ENCODE assay signal across 19 cellular contexts in the genomic region with DNA sequence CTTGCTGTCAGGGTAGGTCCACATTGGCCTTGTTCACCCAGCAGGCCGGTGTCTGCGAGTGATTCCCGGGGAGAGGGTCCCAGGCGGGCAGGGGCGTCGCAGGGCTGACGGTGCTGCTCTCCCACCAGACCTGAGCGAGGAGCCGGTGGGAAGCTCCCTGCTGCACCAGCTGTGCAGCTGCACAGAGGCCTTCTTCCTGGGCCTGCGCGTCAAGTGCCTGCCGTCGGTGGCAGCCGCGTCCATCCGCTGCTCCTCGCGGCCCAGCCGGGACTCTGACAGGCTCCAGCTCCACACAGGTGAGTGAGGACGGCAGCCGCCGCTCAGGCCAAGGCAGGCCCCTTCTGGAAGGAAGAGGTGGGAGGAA. TPM values are rescaled to one million over a fixed set of nuclear protein-coding genes. Genes with fewer than 3 reads are reported as not detected.
DNase-seq lines count a peak whose midpoint lies in the region; ATAC-seq, FAIRE-seq and TF ChIP-seq lines count a peak whose summit lies in the region.
"Had no signal": no experiment of that assay in that cellular context is flagged by ENCODE, and none has a peak within 500 bp of the region (broad histone marks: within the 10 kb centered on the region; RNA-seq: fewer than 3 reads in every experiment).

No MANE protein-coding gene starts in this region.

- H4K20me1 ChIP-seq in H1 (replicated peaks in 1 of 2; ENCODE audit: control insufficient read depth in 1 of 2, insufficient read depth in 2 of 2, low read length in 2 of 2): no peaks in the 10 kb centered on the region

- TF ChIP-seq CTCF in H1 (IDR thresholded peaks at IDR 0.05; ENCODE audit: control extremely low read depth in 1 of 3, insufficient read depth in 1 of 3, low read depth in 1 of 3, low read length in 3 of 3) (no peak), tibial artery (IDR thresholded peaks at IDR 0.05) (no peak)

- no peak overlapping the region for H3K4ac ChIP-seq in H1 (replicated peaks; ENCODE audit: insufficient read length, low read depth, low read length)

- CTCF ChIA-PET in H1 (lab: Charles Lee; ENCODE audit: partially characterized antibody): interaction anchor here (0.6 to 8.0 kb wide), 10 partner anchors 11 to 463 kb away, joined by 3 to 39 read pairs (median 9); no protein-coding TSS in a partner anchor

- H3K27ac Mint-ChIP-seq in IgD-negative memory B cell: peak overlapping the region in 2 of 3 donors; percentile 82 to 86

- no peaks in the 10 kb centered on the region for H3K9me3 ChIP-seq in H1 (ENCODE audit: insufficient read depth in 2 of 2, low read depth in 1 of 2, low read length in 1 of 2)
- H3K9me3 ChIP-seq in tibial artery: no peaks in the 10 kb centered on the region
- H3K9me3 ChIP-seq in SJCRH30 (replicated peaks): no peaks in the 10 kb centered on the region
- H3K9me3 ChIP-seq in MG63: no peaks in the 10 kb centered on the region
- H3K9me3 ChIP-seq: Caco-2 had no signal

- WGBS in H1 (ENCODE audit: extremely low coverage in 1 of 2, insufficient coverage in 1 of 2, insufficient read length in 1 of 2, insufficient replicate concordance in 2 of 2, low coverage in 1 of 2, low lambda C conversion rate in 2 of 2, missing lambda C conversion rate in 1 of 2), 2 experiments: 95% methylated on average over 22 of the region's 22 CpGs; no CpG with 5 or more reads in 1 of the 2 experiments

- 0 out of 2 replicates have a peak overlapping the region, but pooled peaks have one; percentile 23 for H2BK12ac ChIP-seq in H1 (ENCODE audit: low read depth, low read length)

- H2AK5ac ChIP-seq in H1 (ENCODE audit: low read depth, low read length): no peak overlapping the region

- ATAC-seq in HG02588 (IDR thresholded peaks at IDR 0.05; ENCODE audit: unreplicated experiment): no peak

- no peak for TF ChIP-seq POLR2A in H1 (IDR thresholded peaks at IDR 0.05; ENCODE audit: control extremely low read depth in 1 of 2, low read depth in 2 of 2, low read length in 2 of 2)

- no peaks in the 10 kb centered on the region for H3K9me3 Mint-ChIP-seq in IgD-negative memory B cell

- peaks cover 4% of the 10 kb centered on the region for H3K27me3 Mint-ChIP-seq in IgD-negative memory B cell

- H3K4me1 Mint-ChIP-seq in IgD-negative memory B cell: peaks cover 9 to 11% (median 10%) of the 10 kb centered on the region in 3 donors

- H3K56ac ChIP-seq in H1 (replicated peaks; ENCODE audit: insufficient read length, low read depth, low read length): no peak overlapping the region

- POLR2A ChIA-PET in H1 (lab: Charles Lee; ENCODE audit: partially characterized antibody): interaction anchor here (0.9 to 1.6 kb wide), 5 partner anchors 9 to 122 kb away, joined by 3 to 5 read pairs (median 4); no protein-coding TSS in a partner anchor

- H3K4me2 ChIP-seq in H1 (ENCODE audit: insufficient read depth in 1 of 2, low read depth in 2 of 2, low read length in 2 of 2): no peak overlapping the region

- no peaks in the 10 kb centered on the region for H3K27me3 ChIP-seq in H1 (replicated peaks in 1 of 4; ENCODE audit: control insufficient read depth in 3 of 4, extremely low read depth in 1 of 4, insufficient read depth in 3 of 4, low read length in 3 of 4)
- no peaks in the 10 kb centered on the region for H3K27me3 ChIP-seq in tibial artery
- H3K27me3 ChIP-seq in SJCRH30: peaks cover 29% of the 10 kb centered on the region
- no peaks in the 10 kb centered on the region for H3K27me3 ChIP-seq in MG63

- no peak for FAIRE-seq in H1 (lab: Jason Lieb, UNC)
- FAIRE-seq: RCC 7860 had no signal

- no peaks in the 10 kb centered on the region for H3K79me1 ChIP-seq in H1 (ENCODE audit: low read depth, low read length)

- H3K23me2 ChIP-seq in H1 (ENCODE audit: low read depth, low read length): no peaks in the 10 kb centered on the region

- no peak overlapping the region for H3K9ac ChIP-seq in H1 (replicated peaks in 1 of 4; ENCODE audit: extremely low read depth in 1 of 4, low read depth in 3 of 4, low read length in 3 of 4)

- no peak overlapping the region for H2BK5ac ChIP-seq in H1 (ENCODE audit: low read depth, low read length)

- H3K18ac ChIP-seq in H1 (ENCODE audit: extremely low read depth, low read length): no peak overlapping the region

- H3K36me3 ChIP-seq in H1 (ENCODE audit: control insufficient read depth in 2 of 4, insufficient read depth in 4 of 4, low read length in 3 of 4) (no peaks in the 10 kb centered on the region), tibial artery (no peaks in the 10 kb centered on the region), SJCRH30 (no peaks in the 10 kb centered on the region), MG63 (no peaks in the 10 kb centered on the region)

- H3K23ac ChIP-seq in H1 (ENCODE audit: insufficient read length): no peak overlapping the region

- H3K79me2 ChIP-seq in H1 (ENCODE audit: control insufficient read depth in 1 of 2, insufficient read depth in 2 of 2, low read length in 2 of 2): no peaks in the 10 kb centered on the region

- no peak overlapping the region for H2BK15ac ChIP-seq in H1 (ENCODE audit: low read length)

- H2BK20ac ChIP-seq in H1 (ENCODE audit: low read length): no peak overlapping the region

- H3K4me3 ChIP-seq in H1 (ENCODE audit: extremely low read depth in 1 of 4, insufficient read depth in 2 of 4, low read depth in 3 of 4, low read length in 4 of 4) (no peak overlapping the region), tibial artery (no peak overlapping the region), SJCRH30 (no peak overlapping the region), MG63 (no peak overlapping the region)

- TF ChIP-seq EP300 in H1 (IDR thresholded peaks at IDR 0.05; ENCODE audit: borderline replicate concordance in 1 of 2, low read depth in 2 of 2, low read length in 2 of 2): no peak

- no peaks in the 10 kb centered on the region for H3K36me3 Mint-ChIP-seq in IgD-negative memory B cell

- H2AFZ ChIP-seq in H1 (ENCODE audit: low read length): no peak overlapping the region

- intact Hi-C loops in tibial artery (cut with DNase I; ENCODE audit: low total_unique reads): no loop called here

- no peaks in the 10 kb centered on the region; a peak in 2 of 7 replicates for H3K4me1 ChIP-seq in H1 (replicated peaks in 1 of 4; ENCODE audit: control insufficient read depth in 3 of 4, insufficient read depth in 4 of 4, low read length in 3 of 4)
- H3K4me1 ChIP-seq in tibial artery: peaks cover 0 to 16% (median 9%) of the 10 kb centered on the region in 4 donors
- H3K4me1 ChIP-seq in SJCRH30: peaks cover 36% of the 10 kb centered on the region
- H3K4me1 ChIP-seq: Caco-2 had no signal

- TF ChIP-seq RAD21 in H1 (IDR thresholded peaks at IDR 0.05 in 1 of 2, conservative IDR thresholded peaks at IDR 0.05 in 1 of 2; ENCODE audit: low read depth in 2 of 2, low read length in 2 of 2): no peak

- no peak overlapping the region for H4K5ac ChIP-seq in H1 (ENCODE audit: insufficient read length, low read depth, low read length)

- no peak overlapping the region for H4K91ac ChIP-seq in H1 (replicated peaks; ENCODE audit: insufficient read length, low read length)

- DNase-seq in NCI-H510A treated with DMSO at 0.1 percent for 48 hours (lab: John Stamatoyannopoulos, UW): peak; percentile 10
- DNase-seq in NCI-H510A (lab: John Stamatoyannopoulos, UW): no peak
- DNase-seq in H1 (ENCODE audit: low read depth in 1 of 2, low spot score in 2 of 2): no peak
- no peak for DNase-seq in tibial artery
- DNase-seq in SJCRH30: no peak
- DNase-seq in MG63: no peak
- DNase-seq: 8988T, Caco-2, HCEC 1CT, KBM-7, NCI-H1092 treated with DMSO at 0.1 percent for 48 hours, NCI-H1694, NCI-H2107, NCI-H446, NCI-H82, SIG-M5 had no signal

- H3K4me3 Mint-ChIP-seq in IgD-negative memory B cell: peak overlapping the region in 1 of 4 donors; percentile 49

- no peak overlapping the region for H2BK120ac ChIP-seq in H1 (replicated peaks; ENCODE audit: low read depth, low read length)

- H3K27ac ChIP-seq in H1 (ENCODE audit: low read depth, low read length) (no peak overlapping the region), tibial artery (peak overlapping the region; percentile 65 to 74), SJCRH30 (no peak overlapping the region)

- no peak overlapping the region for H3K14ac ChIP-seq in H1 (ENCODE audit: insufficient read length)

- no peak overlapping the region for H4K8ac ChIP-seq in H1 (ENCODE audit: extremely low read depth, insufficient read depth, low read length)

TF ChIP-seq in H1, 55 proteins besides CTCF, POLR2A, EP300 and RAD21:
- TF ChIP-seq NANOG (IDR thresholded peaks at IDR 0.05; ENCODE audit: insufficient read depth, low read depth, low read length, poor library complexity, severe bottlenecking) (no peak), CBX8 (IDR thresholded peaks at IDR 0.05; ENCODE audit: borderline replicate concordance, low read depth, low read length) (no peak), HDAC2 (IDR thresholded peaks at IDR 0.05; ENCODE audit: borderline replicate concordance in 1 of 2, low read depth in 2 of 2, low read length in 2 of 2) (no peak)
TF ChIP-seq in H1: peak in this region for 0.

RNA-seq across cellular contexts. Expression of a gene that starts 14.6 kb away (rescaled TPM):
- polyA plus RNA-seq in IgD-negative memory B cell (1.9 TPM), H1 (2011; rRNA removed) (0.59 and 1.1 TPM in 2 replicates)
- total RNA-seq in H1 (2021; fragmentation: NEBNext Ultra II Directional; extraction: Animal tissue kit (Norgen Biotek cat#: 25700)): 0.82 and 1.4 TPM in 2 replicates
- polyA plus RNA-seq in H1 (2011; cell fraction: cytosol; rRNA removed): 0.58 TPM
- polyA plus RNA-seq in H1 (2011; cell fraction: nucleus; rRNA removed): 1.2 TPM
- polyA plus RNA-seq in H1 (2012, experiment 1 of 2): 0.33 to 1.3 TPM (median 0.91 TPM) in 4 replicates
- 0.16 TPM for polyA plus RNA-seq in H1 (2012, experiment 2 of 2)
- 0.65 TPM for polyA plus RNA-seq in H1 (2013, experiment 1 of 2)
- 0.63 TPM for polyA plus RNA-seq in H1 (2013, experiment 2 of 2)
- polyA minus RNA-seq in H1 (2011; rRNA and poly(A)+ RNA removed): 0.82 and 0.90 TPM in 2 replicates
- 2.0 TPM for polyA minus RNA-seq in H1 (2011; cell fraction: cytosol; rRNA and poly(A)+ RNA removed)
- 2.9 TPM for polyA minus RNA-seq in H1 (2011; cell fraction: nucleus; rRNA and poly(A)+ RNA removed)
- 0.02 and 0.05 TPM in 2 replicates for total RNA-seq in SJCRH30 (2014; rRNA removed; shearing (Covaris generic))
- total RNA-seq in MG63 (2014; rRNA removed; shearing (Covaris generic); ENCODE audit: low replicate concordance): 0.03 TPM in 1 of 2 replicates, not detected in the other

Comparison
In these comparisons a context has a peak if more than half of its experiments do, and no peak if none do; other contexts are left out.
1. H3K27ac ChIP-seq: peak in tibial artery (2 of 2); none in H1 (single experiment) and SJCRH30 (single experiment).